In genomic region chr2:160210599-160211138, GRCh38 we compare ENCODE assay signal across 9 cellular contexts. TPM values are rescaled to one million over a fixed set of nuclear protein-coding genes. Genes with fewer than 3 reads are reported as not detected.
DNase-seq lines count a peak whose midpoint lies in the region; ATAC-seq and FAIRE-seq lines count a peak whose summit lies in the region.
"Had no signal": no experiment of that assay in that cellular context is flagged by ENCODE, and none has a peak within 500 bp of the region (broad histone marks: within the 10 kb centered on the region; RNA-seq: fewer than 3 reads in every experiment).

No MANE protein-coding gene starts in this region.

- H3K4me3 ChIP-seq in CD8-positive, alpha-beta memory T cell (ENCODE audit: low read length), result no peak overlapping the region
- H3K4me3 ChIP-seq in small intestine (ENCODE audit: low read depth in 1 of 2, low read length in 2 of 2), result no peak overlapping the region

- ATAC-seq in HG03196 (IDR thresholded peaks at IDR 0.05; ENCODE audit: unreplicated experiment) (peak; percentile 84), left cardiac atrium (peak in 1 of 2 donors; percentile 36)

- H3K4me1 Mint-ChIP-seq in CD8-positive, alpha-beta memory T cell, result peaks cover 10 to 18% (median 13%) of the 10 kb centered on the region in 3 donors

- H3K27me3 Mint-ChIP-seq in CD8-positive, alpha-beta memory T cell, result peaks cover 3 to 14% of the 10 kb centered on the region in 2 donors

- POLR2A ChIA-PET in CD8-positive, alpha-beta memory T cell (lab: Charles Lee), result no interaction called here

- 16 to 39% (median 26%) methylated on average over 11 of the region's 11 CpGs for WGBS in small intestine, 3 donors

- no peaks in the 10 kb centered on the region for H3K9me3 Mint-ChIP-seq in CD8-positive, alpha-beta memory T cell

- no peak for FAIRE-seq in small intestine (lab: Jason Lieb, UNC)

- no peaks in the 10 kb centered on the region for H3K27me3 ChIP-seq in CD8-positive, alpha-beta memory T cell (ENCODE audit: insufficient read depth, low read length, poor library complexity, severe bottlenecking)
- H3K27me3 ChIP-seq in small intestine (ENCODE audit: control insufficient read depth in 2 of 2, insufficient read depth in 2 of 2, low read length in 2 of 2), result no peaks in the 10 kb centered on the region

- intact Hi-C loops in left cardiac atrium (cut with DNase I), result loop anchor here in 1 of 2 donors (5.0 kb wide), 1 partner anchor 57 kb away; no protein-coding TSS in a partner anchor

- no peak overlapping the region for H3K27ac Mint-ChIP-seq in CD8-positive, alpha-beta memory T cell

- H3K36me3 Mint-ChIP-seq in CD8-positive, alpha-beta memory T cell, result no peaks in the 10 kb centered on the region

- H3K4me3 Mint-ChIP-seq in CD8-positive, alpha-beta memory T cell, result no peak overlapping the region

- H3K9me3 ChIP-seq in CD8-positive, alpha-beta memory T cell (ENCODE audit: low read length), result no peaks in the 10 kb centered on the region
- H3K9me3 ChIP-seq in small intestine (ENCODE audit: control insufficient read depth, low read depth), result no peaks in the 10 kb centered on the region

- DNase-seq in CD8-positive, alpha-beta memory T cell, result peak; percentile 21 to 66 (median 47)
- DNase-seq in GM19240 (ENCODE audit: insufficient read length, low spot score), result peak; percentile 71
- peak; percentile 6 for DNase-seq in SIG-M5 (lab: John Stamatoyannopoulos, UW)
- DNase-seq in activated effector memory CD4-positive, alpha-beta T cell treated with anti-CD3 and anti-CD28 coated beads, Interleukin-2, amount 50 U/mL, for 16 hours, result peak; percentile 87
- DNase-seq in left cardiac atrium, result peak; percentile 65
- peak; percentile 90 for DNase-seq in small intestine
- DNase-seq in NCI-H2029 (lab: John Stamatoyannopoulos, UW), result no peak

- CTCF ChIA-PET in CD8-positive, alpha-beta memory T cell (lab: Charles Lee), result interaction anchor here (0.7 to 1.3 kb wide), 4 partner anchors 9 to 165 kb away, joined by 3 to 4 read pairs (median 4); no protein-coding TSS in a partner anchor

- H3K27ac ChIP-seq in CD8-positive, alpha-beta memory T cell (ENCODE audit: low read depth, low read length), result no peak overlapping the region
- H3K27ac ChIP-seq in small intestine (ENCODE audit: low read depth in 1 of 2, low read length in 1 of 2), result no peak overlapping the region

- H3K36me3 ChIP-seq in CD8-positive, alpha-beta memory T cell (ENCODE audit: insufficient read depth, low read length), result no peaks in the 10 kb centered on the region
- no peaks in the 10 kb centered on the region for H3K36me3 ChIP-seq in small intestine (ENCODE audit: control insufficient read depth in 2 of 2, insufficient read depth in 2 of 2, low read length in 2 of 2)

- no peaks in the 10 kb centered on the region for H3K4me1 ChIP-seq in CD8-positive, alpha-beta memory T cell (ENCODE audit: insufficient read depth, low read length)
- peaks cover 5 to 8% of the 10 kb centered on the region in 2 donors for H3K4me1 ChIP-seq in small intestine (ENCODE audit: control insufficient read depth in 2 of 2, insufficient read depth in 1 of 2, low read depth in 1 of 2, low read length in 1 of 2)

RNA-seq across cellular contexts. Expression of gene ITGB6, which starts 10.6 kb away (rescaled TPM):
- total RNA-seq in CD8-positive, alpha-beta memory T cell, result not detected
- not detected for polyA plus RNA-seq in CD8-positive, alpha-beta memory T cell
- total RNA-seq in left cardiac atrium, result under 1 TPM; 0.77 to 0.86 TPM
- polyA plus RNA-seq in small intestine, result 1 to 10 TPM; 3.0 to 5.6 (median 3.9) TPM
- total RNA-seq: T-helper 2 cell treated with Interferon-gamma antibody and Interleukin-4, amounts not matched to agents 100 ng/mL and 5 ng/mL, for 36 hours had no signal
